12 cellular contexts compared by ENCODE assay signal in genomic region chr18:9824474-9824832, GRCh38.
DNase-seq lines count a peak whose midpoint lies in the region; ATAC-seq, FAIRE-seq and TF ChIP-seq lines count a peak whose summit lies in the region.
"Had no signal": no experiment of that assay in that cellular context is flagged by ENCODE, and none has a peak within 500 bp of the region (broad histone marks: within the 10 kb centered on the region; RNA-seq: fewer than 3 reads in every experiment).

No MANE protein-coding gene starts in this region.

- WGBS in A549 (ENCODE audit: missing lambda C conversion rate): 81% methylated on average over 3 of the region's 3 CpGs

- no peak for TF ChIP-seq EP300 in A549 (IDR thresholded peaks at IDR 0.05)

- peak overlapping the region; percentile 14 for H2AFZ ChIP-seq in parathyroid adenoma

- TF ChIP-seq POLR2A in A549 (IDR thresholded peaks at IDR 0.05; ENCODE audit: low read length): no peak

- no peak overlapping the region for H3K9ac ChIP-seq in parathyroid adenoma

- H3K4me2 ChIP-seq in A549 (peak overlapping the region; percentile 80), parathyroid adenoma (ENCODE audit: low read length) (no peak overlapping the region)

- ATAC-seq in A549 (peak in 1 of 2 experiments; percentile 8; a peak in 1 of 6 replicates), RWPE2 (ENCODE audit: low read depth) (no peak), HG03159 (IDR thresholded peaks at IDR 0.05; ENCODE audit: unreplicated experiment) (no peak), HG03045 (IDR thresholded peaks at IDR 0.05; ENCODE audit: unreplicated experiment) (no peak)
- ATAC-seq: activated T-helper 17 cell treated with anti-CD3 and anti-CD28 coated beads, Interleukin-2, amount 50 U/mL, for 72 hours had no signal

- POLR2A ChIA-PET in A549 (lab: Yijun Ruan, JAX): no interaction called here

- peak in 1 of 2 experiments; percentile 66 for DNase-seq in A549 (ENCODE audit: low read depth in 1 of 2, low spot score in 1 of 2)
- DNase-seq in RWPE2 (ENCODE audit: low spot score): no peak
- peak; percentile 93 for DNase-seq in fibroblast of peridontal ligament (ENCODE audit: extremely low read depth)
- no peak for DNase-seq in NCI-H2107 (lab: John Stamatoyannopoulos, UW)
- DNase-seq in NCI-H1694 (lab: John Stamatoyannopoulos, UW): no peak
- DNase-seq: AML-193, NCI-H1417 treated with DMSO at 0.1 percent for 48 hours, nucleus accumbens had no signal

- no peak for FAIRE-seq in A549 (lab: Jason Lieb, UNC)

- no peaks in the 10 kb centered on the region for H3K79me2 ChIP-seq in parathyroid adenoma

- no peak for TF ChIP-seq RAD21 in A549 (conservative IDR thresholded peaks at IDR 0.05 in 1 of 2, IDR thresholded peaks at IDR 0.05 in 1 of 2)

- H3K27me3 ChIP-seq in RWPE2 (ENCODE audit: insufficient read depth, poor library complexity, severe bottlenecking) (no peaks in the 10 kb centered on the region), parathyroid adenoma (ENCODE audit: control insufficient read depth, insufficient read depth, low read length) (no peaks in the 10 kb centered on the region)

- CTCF ChIA-PET in A549 (lab: Yijun Ruan, JAX): interaction anchor here (0.8 to 1.6 kb wide), 5 partner anchors 20 to 53 kb away, joined by 3 to 4 read pairs (median 3); no protein-coding TSS in a partner anchor

- H3K27ac ChIP-seq in A549 (peak overlapping the region; percentile 93 to 96), RWPE2 (ENCODE audit: poor library complexity, severe bottlenecking) (peak overlapping the region; percentile 97), parathyroid adenoma (no peak overlapping the region)

- no peak for TF ChIP-seq CTCF in A549 (IDR thresholded peaks at IDR 0.05)
- no peak for TF ChIP-seq CTCF in RWPE2 (IDR thresholded peaks at IDR 0.05; ENCODE audit: poor library complexity, severe bottlenecking)
- TF ChIP-seq CTCF in parathyroid adenoma (IDR thresholded peaks at IDR 0.05): no peak

- no peaks in the 10 kb centered on the region for H3K9me3 ChIP-seq in A549
- no peaks in the 10 kb centered on the region for H3K9me3 ChIP-seq in RWPE2 (ENCODE audit: severe bottlenecking)
- no peaks in the 10 kb centered on the region for H3K9me3 ChIP-seq in parathyroid adenoma (ENCODE audit: control insufficient read depth, low read length)

- H3K36me3 ChIP-seq in RWPE2 (ENCODE audit: low read depth) (no peaks in the 10 kb centered on the region; the same call in 1 of the 2 replicates), parathyroid adenoma (ENCODE audit: control insufficient read depth, insufficient read depth, low read length) (no peaks in the 10 kb centered on the region)

- H3K4me1 ChIP-seq in A549 (peaks cover 57% of the 10 kb centered on the region), RWPE2 (ENCODE audit: insufficient read depth, poor library complexity, severe bottlenecking) (peaks cover 47% of the 10 kb centered on the region), parathyroid adenoma (peaks cover 16% of the 10 kb centered on the region)

- H3K4me3 ChIP-seq in A549: no peak overlapping the region
- no peak overlapping the region for H3K4me3 ChIP-seq in RWPE2 (ENCODE audit: severe bottlenecking)
- no peak overlapping the region for H3K4me3 ChIP-seq in parathyroid adenoma (ENCODE audit: low read depth, low read length)

TF ChIP-seq in A549, 52 proteins besides CTCF, POLR2A, EP300 and RAD21:
- TF ChIP-seq FOXS1 (CRISPR knock-in tag; IDR thresholded peaks at IDR 0.05): no peak
- no peak for TF ChIP-seq HOXB13 (CRISPR knock-in tag; IDR thresholded peaks at IDR 0.05; ENCODE audit: low read depth)
- no peak for TF ChIP-seq ZC3H11A (IDR thresholded peaks at IDR 0.05)
- TF ChIP-seq FOSL2 (IDR thresholded peaks at IDR 0.05): no peak
- TF ChIP-seq FOSL2 (CRISPR knock-in tag; IDR thresholded peaks at IDR 0.05): no peak
- TF ChIP-seq NFE2L2 (conservative IDR thresholded peaks at IDR 0.05; ENCODE audit: low read length): no peak
- TF ChIP-seq MAFK (IDR thresholded peaks at IDR 0.05; ENCODE audit: partially characterized antibody): no peak
- TF ChIP-seq EHMT2 (IDR thresholded peaks at IDR 0.05; ENCODE audit: low read depth): no peak
- no peak for TF ChIP-seq FOSB (CRISPR knock-in tag; IDR thresholded peaks at IDR 0.05)
- TF ChIP-seq HOXB5 (CRISPR knock-in tag; IDR thresholded peaks at IDR 0.05): no peak
- no peak for TF ChIP-seq CEBPB (IDR thresholded peaks at IDR 0.05)
- no peak for TF ChIP-seq GATA3 (IDR thresholded peaks at IDR 0.05; ENCODE audit: borderline replicate concordance)
